Comparison of ENCODE assay signal across 20 cellular contexts in the genomic region with DNA sequence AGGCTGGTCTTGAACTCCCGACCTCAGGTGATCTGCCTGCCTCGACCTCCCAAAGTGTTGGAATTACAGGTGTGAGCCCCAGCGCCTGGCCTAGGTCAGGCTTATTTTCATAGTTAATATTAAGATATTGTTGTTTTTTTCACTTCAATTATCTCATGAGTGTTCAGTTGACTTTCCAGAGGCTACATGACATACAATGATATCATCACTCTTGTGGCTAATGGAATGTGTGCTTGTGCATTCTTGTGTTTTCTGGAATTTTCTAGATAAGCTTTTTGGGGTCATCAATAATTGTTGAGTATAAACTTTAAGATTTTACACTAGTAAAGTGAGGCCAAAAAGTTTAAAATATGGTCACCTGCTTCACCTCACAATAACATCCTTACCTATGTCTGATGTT.
"Had no signal": no experiment of that assay in that cellular context is flagged by ENCODE, and none has a peak within 500 bp of the region (broad histone marks: within the 10 kb centered on the region; RNA-seq: fewer than 3 reads in every experiment).

No MANE protein-coding gene starts in this region.

- H3K4me1 ChIP-seq: body of pancreas, lower lobe of right lung, parathyroid adenoma had no signal

- ATAC-seq: activated CD8-positive, alpha-beta T cell treated with anti-CD3 and anti-CD28 coated beads for 36 hours; body of pancreas; heart left ventricle; left colon; lower lobe of right lung had no signal

- DNase-seq: activated CD4-positive, alpha-beta T cell treated with anti-CD3 and anti-CD28 coated beads for 4 hours; activated CD8-positive, alpha-beta T cell treated with anti-CD3 and anti-CD28 coated beads for 36 hours; activated effector memory CD4-positive, alpha-beta T cell treated with anti-CD3 and anti-CD28 coated beads, Interleukin-2, amount 50 U/mL, for 16 hours; activated T-cell treated with anti-CD3 and anti-CD28 coated beads, Interleukin-2, amount 50 U/mL, for 48 hours; adrenal gland; body of pancreas; cortex of kidney; effector CD8-positive, alpha-beta T cell; heart left ventricle; immature natural killer cell; left colon; lower lobe of right lung; naive B cell; stimulated activated CD4-positive, alpha-beta T cell treated with anti-CD3 and anti-CD28 coated beads, Interleukin-15, amount 100 ng/mL, for 24 hours; stimulated activated CD4-positive, alpha-beta T cell treated with anti-CD3 and anti-CD28 coated beads, Interleukin-4, amount 100 ng/mL, for 24 hours; stimulated activated naive CD4-positive, alpha-beta T cell treated with Interleukin-2 at 50 U/mL for 16 hours; trophoblast cell had no signal

- H3K9me3 ChIP-seq: body of pancreas, heart left ventricle, lower lobe of right lung had no signal

- H3K36me3 ChIP-seq: adrenal gland, heart left ventricle, lower lobe of right lung had no signal

- FAIRE-seq: endothelial cell of umbilical vein, frontal cortex had no signal

- H3K4me3 ChIP-seq: adrenal gland, body of pancreas, heart left ventricle, lower lobe of right lung had no signal

- H3K27me3 ChIP-seq: adrenal gland, body of pancreas, heart left ventricle had no signal
